ENCODE assay signal across 8 cellular contexts in genomic region chr1:31396633-31397351, GRCh38. TPM values are rescaled to one million over a fixed set of nuclear protein-coding genes. Genes with fewer than 3 reads are reported as not detected.
DNase-seq lines count a peak whose midpoint lies in the region; ATAC-seq and TF ChIP-seq lines count a peak whose summit lies in the region.

No MANE protein-coding gene starts in this region.

- no peak overlapping the region for H3K27ac Mint-ChIP-seq in CD4-positive, alpha-beta T cell

- DNase-seq in CD4-positive, alpha-beta T cell = no peak
- DNase-seq in KBM-7 = peak; percentile 42
- peak; percentile 80 for DNase-seq in kidney tubule cell (ENCODE audit: low spot score)
- DNase-seq in iPS-NIHi11 (ENCODE audit: low spot score) = no peak
- no peak for DNase-seq in germinal center (ENCODE audit: low spot score)
- no peak for DNase-seq in activated gamma-delta T cell (lab: John Stamatoyannopoulos, UW)

- no peak for ATAC-seq in CD4-positive, alpha-beta T cell (ENCODE audit: poor library complexity)
- ATAC-seq in HG03196 (IDR thresholded peaks at IDR 0.05; ENCODE audit: unreplicated experiment) = no peak

- TF ChIP-seq CTCF in CD4-positive, alpha-beta T cell (IDR thresholded peaks at IDR 0.05) = peak; percentile 16
- peak; percentile 40 for TF ChIP-seq CTCF in WI38 (IDR thresholded peaks at IDR 0.05; ENCODE audit: low read depth, low read length)

- H3K4me1 Mint-ChIP-seq in CD4-positive, alpha-beta T cell (ENCODE audit: low read depth) = peaks cover 8% of the 10 kb centered on the region

- intact Hi-C loops in CD4-positive, alpha-beta T cell (cut with DNase I, micrococcal nuclease) = loop anchor here in 1 of 2 experiments (10.0 kb wide), 1 partner anchor 388 kb away; no protein-coding TSS in a partner anchor

- no peaks in the 10 kb centered on the region for H3K36me3 Mint-ChIP-seq in CD4-positive, alpha-beta T cell (ENCODE audit: low read depth)

- H3K27me3 Mint-ChIP-seq in CD4-positive, alpha-beta T cell = peaks cover 4% of the 10 kb centered on the region

- H3K4me3 Mint-ChIP-seq in CD4-positive, alpha-beta T cell = no peak overlapping the region

- H3K9me3 ChIP-seq in CD4-positive, alpha-beta T cell (ENCODE audit: control insufficient read depth, low read length) = no peaks in the 10 kb centered on the region

- no peaks in the 10 kb centered on the region for H3K9me3 Mint-ChIP-seq in CD4-positive, alpha-beta T cell

- no peak overlapping the region for H3K27ac ChIP-seq in CD4-positive, alpha-beta T cell (ENCODE audit: low read depth, low read length)

- H3K4me3 ChIP-seq in WI38 (ENCODE audit: low read depth, low read length) = no peak overlapping the region

- POLR2A ChIA-PET in CD4-positive, alpha-beta T cell (lab: Charles Lee) = no interaction called here

- H3K27me3 ChIP-seq in CD4-positive, alpha-beta T cell (ENCODE audit: control insufficient read depth, insufficient read depth, low read length) = no peaks in the 10 kb centered on the region

- in situ Hi-C loops in KBM-7 (cut with MboI; ENCODE audit: low pct_unique_long_range_greater_than_20kb, low sequenced_read_pairs) = no loop called here

- CTCF ChIA-PET in CD4-positive, alpha-beta T cell (lab: Charles Lee) = no interaction called here

RNA-seq across cellular contexts. Expression of gene SERINC2, which starts 16.2 kb away (rescaled TPM):
- under 1 TPM in 1 of 2 experiments, not detected in 1; 0.11 TPM for total RNA-seq in CD4-positive, alpha-beta T cell

RNA-seq across cellular contexts. Expression of gene FABP3, which starts 23.9 kb away (rescaled TPM):
- total RNA-seq in CD4-positive, alpha-beta T cell = not detected

Comparison
In these comparisons a context has a peak if more than half of its experiments do, and no peak if none do; other contexts are left out.
1. DNase-seq: peak in KBM-7 (single experiment) and kidney tubule cell (single experiment); none in CD4-positive, alpha-beta T cell (0 of 10), iPS-NIHi11 (single experiment), germinal center (single experiment) and activated gamma-delta T cell (single experiment).